Comparison of ENCODE assay signal across 18 cellular contexts in the genomic region with DNA sequence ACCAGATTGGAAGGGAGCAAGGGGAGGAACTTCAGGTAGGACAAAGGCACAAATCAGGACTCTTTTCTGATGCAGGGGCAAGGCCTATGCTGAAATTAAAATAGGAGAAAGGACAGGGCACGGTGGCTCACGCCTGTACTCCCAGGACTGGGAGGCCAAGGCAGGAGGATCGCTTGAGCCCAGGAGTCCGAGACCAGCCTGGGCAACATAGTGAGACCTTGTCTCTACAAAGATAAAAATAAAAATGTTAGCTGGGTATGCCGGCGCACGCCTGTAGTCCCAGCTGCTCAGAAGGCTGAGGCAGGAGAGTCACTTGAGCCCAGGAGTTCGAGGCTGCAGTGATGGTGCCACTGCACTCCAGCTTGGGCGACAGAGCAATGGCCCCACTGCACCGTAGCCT. TPM values are rescaled to one million over a fixed set of nuclear protein-coding genes. Genes with fewer than 3 reads are reported as not detected.
DNase-seq lines count a peak whose midpoint lies in the region; ATAC-seq lines count a peak whose summit lies in the region.
"Had no signal": no experiment of that assay in that cellular context is flagged by ENCODE, and none has a peak within 500 bp of the region (broad histone marks: within the 10 kb centered on the region; RNA-seq: fewer than 3 reads in every experiment).

No MANE protein-coding gene starts in this region.

- peak overlapping the region; percentile 81 for H3K18ac ChIP-seq in neuronal stem cell (ENCODE audit: low read length)

- peak overlapping the region; percentile 98 for H2AK5ac ChIP-seq in neuronal stem cell (ENCODE audit: low read depth, low read length)

- H3K4me3 ChIP-seq in Karpas-422 (ENCODE audit: low read length) (no peak overlapping the region), neuronal stem cell (ENCODE audit: low read length in 2 of 2) (no peak overlapping the region)

- no peaks in the 10 kb centered on the region for H3K27me3 ChIP-seq in Karpas-422 (ENCODE audit: low read length)
- H3K27me3 ChIP-seq in neuronal stem cell (ENCODE audit: control insufficient read depth in 3 of 3, insufficient read depth in 3 of 3, low read depth in 1 of 3, low read length in 3 of 3) = peaks cover 13 to 99% (median 72%) of the 10 kb centered on the region in 3 experiments

- H3K36me3 ChIP-seq in Karpas-422 (ENCODE audit: insufficient read depth, low read length) = no peaks in the 10 kb centered on the region
- no peaks in the 10 kb centered on the region for H3K36me3 ChIP-seq in neuronal stem cell (replicated peaks in 1 of 2; ENCODE audit: control insufficient read depth in 2 of 2, insufficient read depth in 2 of 2, low read length in 2 of 2)

- no peak overlapping the region for H2BK12ac ChIP-seq in neuronal stem cell (ENCODE audit: low read length)

- H2AFZ ChIP-seq in Karpas-422 (ENCODE audit: low read length) = peak overlapping the region; percentile 26; the same call in 1 of the 2 replicates
- H2AFZ ChIP-seq in neuronal stem cell (ENCODE audit: low read length) = no peak overlapping the region

- H3K27ac Mint-ChIP-seq in activated T-helper 1 cell treated with anti-CD3 and anti-CD28 coated beads, Interleukin-12 subunit alpha, Interleukin-12 subunit beta, Interleukin-2, Interleukin-4 antibody, amounts not matched to agents 30 ng/mL and 10 ng/mL and 1 ng/mL, durations not matched to agents 14 hours and 24 hours and 36 hours = peak overlapping the region; percentile 76

- no peaks in the 10 kb centered on the region for H3K9me3 ChIP-seq in Karpas-422 (ENCODE audit: low read length)
- peaks cover 12 to 13% of the 10 kb centered on the region in 2 donors for H3K9me3 ChIP-seq in neuronal stem cell (replicated peaks in 1 of 2; ENCODE audit: control insufficient read depth in 2 of 2, insufficient read depth in 1 of 2, low read depth in 1 of 2, low read length in 2 of 2)
- H3K9me3 ChIP-seq: SK-N-SH had no signal

- peaks cover 19% of the 10 kb centered on the region for H3K4me1 ChIP-seq in Karpas-422 (ENCODE audit: low read length)
- peaks cover 0 to 9% of the 10 kb centered on the region in 2 donors for H3K4me1 ChIP-seq in neuronal stem cell (ENCODE audit: control insufficient read depth in 2 of 2, insufficient read depth in 1 of 2, low read depth in 1 of 2, low read length in 2 of 2)

- WGBS in neuronal stem cell (ENCODE audit: extremely low coverage in 2 of 2, insufficient read length in 2 of 2, insufficient replicate concordance in 1 of 2), 2 donors = no CpG with 5 or more reads among the region's 10 CpGs

- no peak overlapping the region for H2BK5ac ChIP-seq in neuronal stem cell (ENCODE audit: low read length)

- ATAC-seq in HG03159 (IDR thresholded peaks at IDR 0.05; ENCODE audit: unreplicated experiment) (no peak), GM18907 (IDR thresholded peaks at IDR 0.05; ENCODE audit: unreplicated experiment) (no peak)

- no peak for DNase-seq in Karpas-422
- no peak for DNase-seq in activated T-helper 1 cell treated with anti-CD3 and anti-CD28 coated beads, Interleukin-12 subunit alpha, Interleukin-12 subunit beta, Interleukin-2, Interleukin-4 antibody, amounts not matched to agents 30 ng/mL and 10 ng/mL and 1 ng/mL, durations not matched to agents 14 hours and 24 hours and 36 hours (ENCODE audit: low spot score)
- DNase-seq in epidermal melanocyte (ENCODE audit: insufficient read length, low spot score) = peak; percentile 8
- DNase-seq in neuronal stem cell (ENCODE audit: low spot score) = no peak
- DNase-seq in NCI-H526 treated with DMSO at 0.1 percent for 48 hours (lab: John Stamatoyannopoulos, UW) = no peak
- DNase-seq in anterior cingulate cortex (lab: John Stamatoyannopoulos, UW) = no peak
- DNase-seq: AML-193, DMS79, NCI-H1105, NCI-H774, SHP77 had no signal

- no peak overlapping the region for H3K23ac ChIP-seq in neuronal stem cell (ENCODE audit: low read depth, low read length, poor library complexity)

- no peaks in the 10 kb centered on the region for H3K9me3 Mint-ChIP-seq in activated T-helper 1 cell treated with anti-CD3 and anti-CD28 coated beads, Interleukin-12 subunit alpha, Interleukin-12 subunit beta, Interleukin-2, Interleukin-4 antibody, amounts not matched to agents 30 ng/mL and 10 ng/mL and 1 ng/mL, durations not matched to agents 14 hours and 24 hours and 36 hours

- H4K91ac ChIP-seq in neuronal stem cell (ENCODE audit: low read depth, low read length, poor library complexity) = no peak overlapping the region

- H3K4me2 ChIP-seq in Karpas-422 (ENCODE audit: low read depth, low read length, poor library complexity, severe bottlenecking) (peak overlapping the region; percentile 35), neuronal stem cell (ENCODE audit: insufficient read depth, low read length, poor library complexity, severe bottlenecking) (peak overlapping the region; percentile 14)
- H3K4me2 ChIP-seq: SK-N-SH had no signal

- H2BK120ac ChIP-seq in neuronal stem cell (ENCODE audit: low read depth, low read length) = no peak overlapping the region

- intact Hi-C loops in activated T-helper 1 cell treated with anti-CD3 and anti-CD28 coated beads, Interleukin-12 subunit alpha, Interleukin-12 subunit beta, Interleukin-2, Interleukin-4 antibody, amounts not matched to agents 30 ng/mL and 10 ng/mL and 1 ng/mL, durations not matched to agents 14 hours and 24 hours and 36 hours (cut with micrococcal nuclease) = no loop called here

- no peak overlapping the region for H3K27ac ChIP-seq in Karpas-422 (ENCODE audit: low read length)
- no peak overlapping the region for H3K27ac ChIP-seq in neuronal stem cell (replicated peaks; ENCODE audit: low read length)
- H3K27ac ChIP-seq: C4-2B had no signal

- no peaks in the 10 kb centered on the region for H3K9me2 ChIP-seq in Karpas-422 (replicated peaks; ENCODE audit: insufficient read depth, low read length)
- H3K9me2 ChIP-seq: SK-N-SH had no signal

- H4K8ac ChIP-seq in neuronal stem cell (ENCODE audit: low read depth, low read length) = peak overlapping the region; percentile 77

- no peaks in the 10 kb centered on the region for H4K20me1 ChIP-seq in Karpas-422 (ENCODE audit: insufficient read depth, low read depth, low read length)

- H3K4ac ChIP-seq in neuronal stem cell (ENCODE audit: low read length) = no peak overlapping the region

- H3K9ac ChIP-seq in Karpas-422 (ENCODE audit: low read length) (no peak overlapping the region), neuronal stem cell (ENCODE audit: low read depth, low read length, poor library complexity) (no peak overlapping the region)
- H3K9ac ChIP-seq: SK-N-SH had no signal

- H3K79me1 ChIP-seq in neuronal stem cell (ENCODE audit: low read depth, low read length) = no peaks in the 10 kb centered on the region

- peaks cover 88% of the 10 kb centered on the region for H3K27me3 Mint-ChIP-seq in activated T-helper 1 cell treated with anti-CD3 and anti-CD28 coated beads, Interleukin-12 subunit alpha, Interleukin-12 subunit beta, Interleukin-2, Interleukin-4 antibody, amounts not matched to agents 30 ng/mL and 10 ng/mL and 1 ng/mL, durations not matched to agents 14 hours and 24 hours and 36 hours (ENCODE audit: insufficient read depth)

- H3K4me3 Mint-ChIP-seq in activated T-helper 1 cell treated with anti-CD3 and anti-CD28 coated beads, Interleukin-12 subunit alpha, Interleukin-12 subunit beta, Interleukin-2, Interleukin-4 antibody, amounts not matched to agents 30 ng/mL and 10 ng/mL and 1 ng/mL, durations not matched to agents 14 hours and 24 hours and 36 hours = no peak overlapping the region

- no peak overlapping the region for H3K14ac ChIP-seq in neuronal stem cell (ENCODE audit: low read length)

- H3K79me2 ChIP-seq in Karpas-422 (ENCODE audit: low read length) = no peaks in the 10 kb centered on the region

- no peak overlapping the region for H2BK15ac ChIP-seq in neuronal stem cell (ENCODE audit: low read length)

- H3K4me1 Mint-ChIP-seq in activated T-helper 1 cell treated with anti-CD3 and anti-CD28 coated beads, Interleukin-12 subunit alpha, Interleukin-12 subunit beta, Interleukin-2, Interleukin-4 antibody, amounts not matched to agents 30 ng/mL and 10 ng/mL and 1 ng/mL, durations not matched to agents 14 hours and 24 hours and 36 hours (ENCODE audit: low read depth) = peaks cover 17% of the 10 kb centered on the region

- H3K36me3 Mint-ChIP-seq in activated T-helper 1 cell treated with anti-CD3 and anti-CD28 coated beads, Interleukin-12 subunit alpha, Interleukin-12 subunit beta, Interleukin-2, Interleukin-4 antibody, amounts not matched to agents 30 ng/mL and 10 ng/mL and 1 ng/mL, durations not matched to agents 14 hours and 24 hours and 36 hours (ENCODE audit: low read depth) = no peaks in the 10 kb centered on the region

RNA-seq across cellular contexts. Expression of a gene that starts 5.7 kb away (rescaled TPM):
- total RNA-seq in Karpas-422 (2014; rRNA removed; shearing (Covaris generic); ENCODE audit: low replicate concordance) = 0.47 and 0.63 TPM in 2 replicates
- total RNA-seq in activated T-helper 1 cell treated with anti-CD3 and anti-CD28 coated beads, Interleukin-12 subunit alpha, Interleukin-12 subunit beta, Interleukin-2, Interleukin-4 antibody, amounts not matched to agents 30 ng/mL and 10 ng/mL and 1 ng/mL, durations not matched to agents 14 hours and 24 hours and 36 hours = 0.16 TPM in 1 of 2 replicates, not detected in the other
- polyA plus RNA-seq in neuronal stem cell (2013, experiment 1 of 2) = 2.3 TPM
- polyA plus RNA-seq in neuronal stem cell (2013, experiment 2 of 2) = 2.0 TPM
- total RNA-seq: NCI-H460 had no signal

RNA-seq across cellular contexts. Expression of a gene that starts 10.5 kb away (rescaled TPM):
- 0.18 and 0.34 TPM in 2 replicates for total RNA-seq in Karpas-422 (2014; rRNA removed; shearing (Covaris generic); ENCODE audit: low replicate concordance)
- not detected in 2 replicates for total RNA-seq in activated T-helper 1 cell treated with anti-CD3 and anti-CD28 coated beads, Interleukin-12 subunit alpha, Interleukin-12 subunit beta, Interleukin-2, Interleukin-4 antibody, amounts not matched to agents 30 ng/mL and 10 ng/mL and 1 ng/mL, durations not matched to agents 14 hours and 24 hours and 36 hours
- 1.3 TPM for polyA plus RNA-seq in neuronal stem cell (2013, experiment 1 of 2)
- 1.5 TPM for polyA plus RNA-seq in neuronal stem cell (2013, experiment 2 of 2)
- total RNA-seq: H7, NCI-H460, RPMI7951 had no signal
- polyA plus RNA-seq: SK-N-SH had no signal

RNA-seq across cellular contexts. Expression of a gene that starts 12.4 kb away (rescaled TPM):
- not detected in 2 replicates for total RNA-seq in Karpas-422 (2014; rRNA removed; shearing (Covaris generic); ENCODE audit: low replicate concordance)
- total RNA-seq in activated T-helper 1 cell treated with anti-CD3 and anti-CD28 coated beads, Interleukin-12 subunit alpha, Interleukin-12 subunit beta, Interleukin-2, Interleukin-4 antibody, amounts not matched to agents 30 ng/mL and 10 ng/mL and 1 ng/mL, durations not matched to agents 14 hours and 24 hours and 36 hours = not detected in 2 replicates
- 1.4 TPM for polyA plus RNA-seq in neuronal stem cell (2013, experiment 1 of 2)
- 1.6 TPM for polyA plus RNA-seq in neuronal stem cell (2013, experiment 2 of 2)
- total RNA-seq: H7, NCI-H460, RPMI7951 had no signal
- polyA plus RNA-seq: SK-N-SH had no signal

RNA-seq across cellular contexts. Expression of a gene that starts 15.9 kb away (rescaled TPM):
- 163 and 223 TPM in 2 replicates for total RNA-seq in Karpas-422 (2014; rRNA removed; shearing (Covaris generic); ENCODE audit: low replicate concordance)
- 124 and 126 TPM in 2 replicates for total RNA-seq in activated T-helper 1 cell treated with anti-CD3 and anti-CD28 coated beads, Interleukin-12 subunit alpha, Interleukin-12 subunit beta, Interleukin-2, Interleukin-4 antibody, amounts not matched to agents 30 ng/mL and 10 ng/mL and 1 ng/mL, durations not matched to agents 14 hours and 24 hours and 36 hours
- 94.4 TPM for polyA plus RNA-seq in neuronal stem cell (2013, experiment 1 of 2)
- polyA plus RNA-seq in neuronal stem cell (2013, experiment 2 of 2) = 94.2 TPM

RNA-seq across cellular contexts. Expression of a gene that starts 17.4 kb away (rescaled TPM):
- 15.9 and 83.3 TPM in 2 replicates for total RNA-seq in Karpas-422 (2014; rRNA removed; shearing (Covaris generic); ENCODE audit: low replicate concordance)
- total RNA-seq in activated T-helper 1 cell treated with anti-CD3 and anti-CD28 coated beads, Interleukin-12 subunit alpha, Interleukin-12 subunit beta, Interleukin-2, Interleukin-4 antibody, amounts not matched to agents 30 ng/mL and 10 ng/mL and 1 ng/mL, durations not matched to agents 14 hours and 24 hours and 36 hours = 23.1 and 24.5 TPM in 2 replicates
- 10.8 TPM for polyA plus RNA-seq in neuronal stem cell (2013, experiment 1 of 2)
- 11.4 TPM for polyA plus RNA-seq in neuronal stem cell (2013, experiment 2 of 2)
